In genomic region chr1:77271851-77272250, GRCh38 we compare ENCODE assay signal across 18 cellular contexts. TPM values are rescaled to one million over a fixed set of nuclear protein-coding genes. Genes with fewer than 3 reads are reported as not detected.
DNase-seq lines count a peak whose midpoint lies in the region; ATAC-seq and TF ChIP-seq lines count a peak whose summit lies in the region.
"Had no signal": no experiment of that assay in that cellular context is flagged by ENCODE, and none has a peak within 500 bp of the region (broad histone marks: within the 10 kb centered on the region; RNA-seq: fewer than 3 reads in every experiment).

No MANE protein-coding gene starts in this region.

- no peak overlapping the region for H3K4me3 ChIP-seq in HAP-1
- H3K4me3 ChIP-seq: ascending aorta had no signal

- H3K27me3 ChIP-seq in HAP-1 (ENCODE audit: low read depth) = peaks cover 8% of the 10 kb centered on the region
- H3K27me3 ChIP-seq: ascending aorta had no signal

- H3K27ac ChIP-seq in cingulate gyrus (ENCODE audit: low read depth, low read length) = peak overlapping the region; percentile 41
- H3K27ac ChIP-seq: ascending aorta had no signal

- no peaks in the 10 kb centered on the region for H3K9me3 ChIP-seq in HAP-1
- H3K9me3 ChIP-seq: ascending aorta had no signal

- DNase-seq in Caki2 (ENCODE audit: low read depth) (peak; percentile 10), M059J (ENCODE audit: low read depth) (peak; percentile 38), lung microvascular endothelial cell (ENCODE audit: low read depth in 2 of 2) (peak; percentile 72 to 85), HAP-1 (ENCODE audit: low spot score in 2 of 2) (no peak), kidney glomerular epithelial cell (lab: John Stamatoyannopoulos, UW) (no peak), erythroblast (lab: John Stamatoyannopoulos, UW) (no peak)
- DNase-seq: activated CD4-positive, alpha-beta T cell treated with anti-CD3 and anti-CD28 coated beads for 1 hour; activated T-cell treated with anti-CD3 and anti-CD28 coated beads, Interleukin-2, amount 50 U/mL, for 48 hours; COR-L47; NCI-H1092 treated with DMSO at 0.1 percent for 48 hours; NCI-H345; nucleus accumbens; PC-3; T-helper 1 cell had no signal

- H3K36me3 ChIP-seq in HAP-1 (replicated peaks) = no peaks in the 10 kb centered on the region
- H3K36me3 ChIP-seq: ascending aorta had no signal

- no peak for ATAC-seq in HG02678 (IDR thresholded peaks at IDR 0.05; ENCODE audit: unreplicated experiment)
- ATAC-seq: PC-3 had no signal

- no peaks in the 10 kb centered on the region for H3K4me1 ChIP-seq in HAP-1
- H3K4me1 ChIP-seq: ascending aorta had no signal

- no peak for TF ChIP-seq POLR2A in erythroblast (IDR thresholded peaks at IDR 0.05; ENCODE audit: low read length)

- in situ Hi-C loops in Caki2 (cut with HindIII; ENCODE audit: low pct_unique_long_range_greater_than_20kb, low sequenced_read_pairs) = no loop called here
- in situ Hi-C loops in HAP-1 (cut with MboI; ENCODE audit: low sequenced_read_pairs) = no loop called here

RNA-seq across cellular contexts. Expression of gene AK5, which starts 10.0 kb away (rescaled TPM):
- 27.7 and 28.7 TPM in 2 replicates for total RNA-seq in Caki2 (2014; rRNA removed; shearing (Covaris generic); ENCODE audit: low replicate concordance)
- 3.7 and 5.6 TPM in 2 replicates for total RNA-seq in M059J (2014; rRNA removed; shearing (Covaris generic))
- 20.9 and 21.2 TPM in 2 replicates for total RNA-seq in lung microvascular endothelial cell
- total RNA-seq: ascending aorta, mesenteric fat pad had no signal

RNA-seq across cellular contexts. Expression of gene PIGK, which starts 52.6 kb away (rescaled TPM):
- total RNA-seq in Caki2 (2014; rRNA removed; shearing (Covaris generic); ENCODE audit: low replicate concordance) = 32.2 and 50.0 TPM in 2 replicates
- total RNA-seq in M059J (2014; rRNA removed; shearing (Covaris generic)) = 63.3 and 82.7 TPM in 2 replicates
- 19.6 and 21.4 TPM in 2 replicates for total RNA-seq in lung microvascular endothelial cell

Comparison
In these comparisons a context has a peak if more than half of its experiments do, and no peak if none do; other contexts are left out.
1. DNase-seq: peak in Caki2 (single experiment), M059J (single experiment) and lung microvascular endothelial cell (2 of 2); none in HAP-1 (0 of 2), kidney glomerular epithelial cell (single experiment) and erythroblast (0 of 2).